Comparison of ENCODE assay signal across 20 cellular contexts in the genomic region with DNA sequence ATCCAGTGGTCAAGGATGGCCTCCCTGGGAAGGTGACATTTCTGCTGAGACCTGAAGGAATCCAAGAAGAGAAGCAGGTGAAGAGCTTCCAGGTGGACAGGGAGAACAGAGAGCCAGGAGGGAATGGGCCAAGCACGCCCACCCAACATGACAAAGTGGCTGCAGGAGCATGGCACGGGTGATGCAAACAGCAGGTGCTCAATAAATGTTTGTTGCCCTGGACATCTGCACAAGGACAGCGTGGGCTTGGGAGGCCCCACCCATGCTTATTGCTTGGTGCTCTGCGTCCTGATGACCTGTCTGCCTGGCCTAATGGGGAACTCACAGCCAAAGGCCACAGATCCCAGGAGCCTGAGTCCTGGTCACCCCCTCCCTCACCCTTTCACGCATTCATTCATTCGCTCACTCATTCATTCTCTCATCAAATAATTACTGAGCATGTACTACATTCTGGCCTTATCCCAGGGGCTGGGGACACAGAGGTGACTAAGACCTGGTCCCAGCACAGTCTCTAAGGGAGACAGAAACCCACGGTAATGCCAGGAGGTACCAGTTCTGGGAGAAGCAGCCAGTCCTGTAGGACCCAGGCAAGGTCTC. TPM values are rescaled to one million over a fixed set of nuclear protein-coding genes. Genes with fewer than 3 reads are reported as not detected.
A peak's percentile ranks its signal among the peaks of the same experiment; 100 is the strongest.
DNase-seq lines count a peak whose midpoint lies in the region; ATAC-seq and TF ChIP-seq lines count a peak whose summit lies in the region.
"Had no signal": no experiment of that assay in that cellular context is flagged by ENCODE, and none has a peak within 500 bp of the region (broad histone marks: within the 10 kb centered on the region; RNA-seq: fewer than 3 reads in every experiment).

No MANE protein-coding gene starts in this region.

- POLR2A ChIA-PET in Caco-2 (lab: Charles Lee), result interaction anchor here (0.6 to 1.4 kb wide), 2 partner anchors 23 to 24 kb away, joined by 3 to 6 read pairs; no protein-coding TSS in a partner anchor

- H3K36me3 ChIP-seq in Caco-2 (ENCODE audit: control insufficient read depth, insufficient read depth, low read length) (no peaks in the 10 kb centered on the region), SJCRH30 (peaks cover 4% of the 10 kb centered on the region; the same call in 1 of the 2 replicates), esophagus (ENCODE audit: control insufficient read depth in 2 of 2, insufficient read depth in 2 of 2, low read length in 1 of 2) (peaks cover 3 to 18% of the 10 kb centered on the region in 2 donors)

- ATAC-seq in stimulated activated effector memory CD8-positive, alpha-beta T cell treated with anti-CD3 and anti-CD28 coated beads, Interleukin-12 subunit alpha, Interleukin-12 subunit beta, amount 100 ng/mL, for 72 hours, result no peak
- no peak for ATAC-seq in stimulated activated naive CD8-positive, alpha-beta T cell treated with anti-CD3 and anti-CD28 coated beads, Interleukin-15, amount 100 ng/mL, for 72 hours
- ATAC-seq: GM12878, PC-3 had no signal

- H3K27me3 Mint-ChIP-seq in Caco-2 (ENCODE audit: insufficient read depth, unreplicated experiment), result no peaks in the 10 kb centered on the region
- no peaks in the 10 kb centered on the region for H3K27me3 Mint-ChIP-seq in stimulated activated naive CD8-positive, alpha-beta T cell treated with anti-CD3 and anti-CD28 coated beads, Interleukin-15, amount 100 ng/mL, for 72 hours
- H3K27me3 Mint-ChIP-seq: CD8-positive, alpha-beta memory T cell had no signal

- CTCF ChIA-PET in Caco-2 (lab: Charles Lee), result interaction anchor here (0.7 kb wide), 1 partner anchor 24 kb away, joined by 3 read pairs; no protein-coding TSS in a partner anchor

- peaks cover 28% of the 10 kb centered on the region for H3K36me3 Mint-ChIP-seq in Caco-2 (ENCODE audit: insufficient read depth, unreplicated experiment)
- H3K36me3 Mint-ChIP-seq in stimulated activated effector memory CD8-positive, alpha-beta T cell treated with anti-CD3 and anti-CD28 coated beads, Interleukin-12 subunit alpha, Interleukin-12 subunit beta, amount 100 ng/mL, for 72 hours, result peaks cover 23% of the 10 kb centered on the region

- TF ChIP-seq CTCF in Caco-2 (IDR thresholded peaks at IDR 0.05; ENCODE audit: insufficient read depth in 1 of 2, low read depth in 1 of 2, low read length in 1 of 2, severe bottlenecking in 1 of 2, unreplicated experiment in 1 of 2), result no peak

- H3K4me3 Mint-ChIP-seq in Caco-2 (ENCODE audit: unreplicated experiment), result no peak overlapping the region
- H3K4me3 Mint-ChIP-seq in stimulated activated effector memory CD8-positive, alpha-beta T cell treated with anti-CD3 and anti-CD28 coated beads, Interleukin-12 subunit alpha, Interleukin-12 subunit beta, amount 100 ng/mL, for 72 hours, result no peak overlapping the region
- H3K4me3 Mint-ChIP-seq in stimulated activated naive CD8-positive, alpha-beta T cell treated with anti-CD3 and anti-CD28 coated beads, Interleukin-15, amount 100 ng/mL, for 72 hours, result no peak overlapping the region

- H3K4me3 ChIP-seq in Caco-2 (ENCODE audit: low read depth, low read length) (no peak overlapping the region), SJCRH30 (no peak overlapping the region), esophagus (ENCODE audit: low read depth in 1 of 2, low read length in 2 of 2) (no peak overlapping the region)
- H3K4me3 ChIP-seq: A549; BLaER1 treated with 17β-estradiol and CSF1 and Interleukin-3, amounts not matched to agents 10 nM and 100 nM; GM12878; GM23248; SK-N-MC had no signal

- H3K4me1 Mint-ChIP-seq in Caco-2 (ENCODE audit: low read depth, unreplicated experiment), result no peaks in the 10 kb centered on the region
- peaks cover 12% of the 10 kb centered on the region for H3K4me1 Mint-ChIP-seq in stimulated activated effector memory CD8-positive, alpha-beta T cell treated with anti-CD3 and anti-CD28 coated beads, Interleukin-12 subunit alpha, Interleukin-12 subunit beta, amount 100 ng/mL, for 72 hours
- peaks cover 15% of the 10 kb centered on the region for H3K4me1 Mint-ChIP-seq in stimulated activated naive CD8-positive, alpha-beta T cell treated with anti-CD3 and anti-CD28 coated beads, Interleukin-15, amount 100 ng/mL, for 72 hours
- H3K4me1 Mint-ChIP-seq: CD8-positive, alpha-beta memory T cell had no signal

- H3K27ac ChIP-seq in SJCRH30, result peak overlapping the region; percentile 77
- H3K27ac ChIP-seq in esophagus (ENCODE audit: low read depth in 2 of 2, low read length in 1 of 2), result peak overlapping the region; percentile 37 to 75
- H3K27ac ChIP-seq: A549; BLaER1 treated with 17β-estradiol and CSF1 and Interleukin-3, amounts not matched to agents 10 nM and 100 nM; GM23248; SK-N-MC had no signal

- H3K27ac Mint-ChIP-seq in Caco-2 (ENCODE audit: unreplicated experiment), result peak overlapping the region; percentile 28
- H3K27ac Mint-ChIP-seq in stimulated activated effector memory CD8-positive, alpha-beta T cell treated with anti-CD3 and anti-CD28 coated beads, Interleukin-12 subunit alpha, Interleukin-12 subunit beta, amount 100 ng/mL, for 72 hours, result peak overlapping the region; percentile 19
- peak overlapping the region in 1 of 2 donors; percentile 4 for H3K27ac Mint-ChIP-seq in stimulated activated naive CD8-positive, alpha-beta T cell treated with anti-CD3 and anti-CD28 coated beads, Interleukin-15, amount 100 ng/mL, for 72 hours
- H3K27ac Mint-ChIP-seq: CD8-positive, alpha-beta memory T cell had no signal

- no peaks in the 10 kb centered on the region for H3K27me3 ChIP-seq in Caco-2 (replicated peaks; ENCODE audit: control insufficient read depth, insufficient read depth, low read length)
- H3K27me3 ChIP-seq in SJCRH30, result no peaks in the 10 kb centered on the region
- no peaks in the 10 kb centered on the region for H3K27me3 ChIP-seq in esophagus (ENCODE audit: control insufficient read depth in 1 of 2, insufficient read depth in 2 of 2, low read length in 2 of 2)
- H3K27me3 ChIP-seq: BLaER1 treated with 17β-estradiol and CSF1 and Interleukin-3, amounts not matched to agents 10 nM and 100 nM had no signal

- H3K4me1 ChIP-seq in Caco-2 (no peaks in the 10 kb centered on the region), SJCRH30 (peaks cover 37% of the 10 kb centered on the region), esophagus (ENCODE audit: control insufficient read depth in 2 of 2, insufficient read depth in 2 of 2, low read length in 1 of 2) (peaks cover 0 to 18% of the 10 kb centered on the region in 2 donors)
- H3K4me1 ChIP-seq: A549 had no signal

- intact Hi-C loops in Caco-2 (cut with micrococcal nuclease; ENCODE audit: unreplicated experiment), result no loop called here

- no TSS peak for BruUV-seq in Caco-2 (replicated peaks; lab: Mats Ljungman, UMichigan)

- H3K9me3 Mint-ChIP-seq in Caco-2 (ENCODE audit: unreplicated experiment), result no peaks in the 10 kb centered on the region
- H3K9me3 Mint-ChIP-seq in stimulated activated effector memory CD8-positive, alpha-beta T cell treated with anti-CD3 and anti-CD28 coated beads, Interleukin-12 subunit alpha, Interleukin-12 subunit beta, amount 100 ng/mL, for 72 hours, result no peaks in the 10 kb centered on the region
- H3K9me3 Mint-ChIP-seq in stimulated activated naive CD8-positive, alpha-beta T cell treated with anti-CD3 and anti-CD28 coated beads, Interleukin-15, amount 100 ng/mL, for 72 hours, result no peaks in the 10 kb centered on the region
- H3K9me3 Mint-ChIP-seq: CD8-positive, alpha-beta memory T cell had no signal

- no peak for DNase-seq in Caco-2
- no peak for DNase-seq in SJCRH30
- DNase-seq in stimulated activated effector memory CD8-positive, alpha-beta T cell treated with anti-CD3 and anti-CD28 coated beads, Interleukin-12 subunit alpha, Interleukin-12 subunit beta, amount 100 ng/mL, for 72 hours (ENCODE audit: low spot score in 2 of 2), result no peak
- no peak for DNase-seq in kidney glomerular epithelial cell (lab: John Stamatoyannopoulos, UW)
- no peak for DNase-seq in NCI-H1105 treated with DMSO at 0.1 percent for 48 hours (lab: John Stamatoyannopoulos, UW)
- DNase-seq in stimulated activated CD4-positive, alpha-beta T cell treated with anti-CD3 and anti-CD28 coated beads, Interleukin-4, amount 100 ng/mL, for 4 hours, result no peak
- DNase-seq in stimulated activated naive CD8-positive, alpha-beta T cell treated with anti-CD3 and anti-CD28 coated beads, Interleukin-15, amount 100 ng/mL, for 72 hours, result no peak
- DNase-seq: CD8-positive, alpha-beta memory T cell; Karpas-422; MM.1S; NCI-H1092 treated with DMSO at 0.1 percent for 48 hours; NCI-H187; NCI-H446; PC-3 had no signal

- H3K9me3 ChIP-seq in Caco-2, result no peaks in the 10 kb centered on the region
- no peaks in the 10 kb centered on the region for H3K9me3 ChIP-seq in SJCRH30 (replicated peaks)
- H3K9me3 ChIP-seq in esophagus (ENCODE audit: control insufficient read depth in 2 of 2, insufficient read depth in 1 of 2, low read depth in 1 of 2, low read length in 1 of 2), result no peaks in the 10 kb centered on the region
- H3K9me3 ChIP-seq: A549; BLaER1 treated with 17β-estradiol and CSF1 and Interleukin-3, amounts not matched to agents 10 nM and 100 nM had no signal

- 89 to 90% methylated on average over 7 of the region's 7 CpGs for WGBS in esophagus, 2 donors

RNA-seq across cellular contexts. Expression of a gene that starts 13.1 kb away (rescaled TPM):
- 50.1 and 55.6 TPM in 2 replicates for total RNA-seq in Caco-2 (2022)
- total RNA-seq in SJCRH30 (2014; rRNA removed; shearing (Covaris generic)), result 49.3 and 50.6 TPM in 2 replicates
- 10 to 100 TPM; 32.9 to 36.0 TPM for polyA plus RNA-seq in esophagus

RNA-seq across cellular contexts. Expression of a gene that starts 23.0 kb away (rescaled TPM):
- total RNA-seq in Caco-2 (2022), result 162 and 171 TPM in 2 replicates
- 106 and 109 TPM in 2 replicates for total RNA-seq in SJCRH30 (2014; rRNA removed; shearing (Covaris generic))
- 100 to 1,000 TPM in 1 of 2 donors, 10 to 100 TPM in 1; 94.5 to 102 TPM for polyA plus RNA-seq in esophagus
